ENCODE assay signal across 13 cellular contexts in the genomic region with DNA sequence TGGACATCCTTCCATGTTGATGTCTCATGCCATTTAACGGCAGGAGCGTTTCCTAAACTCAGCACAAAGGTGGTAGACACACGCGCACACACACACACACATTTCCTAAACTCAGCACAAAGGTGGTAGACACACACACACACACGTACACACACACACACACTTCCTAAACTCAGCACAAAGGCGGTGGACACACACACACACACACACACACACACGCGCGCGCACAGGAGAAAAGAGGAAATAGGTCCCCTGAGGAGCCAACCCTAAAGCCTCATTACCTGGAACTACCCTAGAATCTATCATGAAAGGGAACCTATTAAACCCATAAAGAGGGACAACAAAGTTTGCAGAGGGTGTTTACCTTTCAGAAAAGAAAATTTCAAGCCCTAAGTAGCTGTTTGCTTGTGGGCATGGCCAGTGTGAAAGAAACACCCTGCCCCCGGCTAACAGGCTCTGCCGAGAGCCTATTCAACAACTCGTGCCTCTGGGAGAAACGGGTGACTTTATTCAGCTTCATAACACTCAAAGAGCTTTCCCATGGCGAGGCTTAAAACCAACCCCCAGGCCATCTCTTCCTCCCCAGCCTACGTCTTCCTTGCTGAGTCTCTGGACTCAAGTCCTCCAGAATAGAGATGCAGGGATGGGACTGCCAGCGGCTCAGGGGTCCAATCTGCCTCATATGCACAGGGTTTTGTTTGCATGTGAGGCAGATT. TPM values are rescaled to one million over a fixed set of nuclear protein-coding genes. Genes with fewer than 3 reads are reported as not detected.
DNase-seq lines count a peak whose midpoint lies in the region; ATAC-seq and TF ChIP-seq lines count a peak whose summit lies in the region.
"Had no signal": no experiment of that assay in that cellular context is flagged by ENCODE, and none has a peak within 500 bp of the region (broad histone marks: within the 10 kb centered on the region; RNA-seq: fewer than 3 reads in every experiment).

No MANE protein-coding gene starts in this region.

- no peak overlapping the region for H2BK120ac ChIP-seq in mesenchymal stem cell (ENCODE audit: low read depth, low read length)

- H3K27me3 ChIP-seq in BE2C (no peaks in the 10 kb centered on the region), mesenchymal stem cell (ENCODE audit: control insufficient read depth in 1 of 2, insufficient read depth in 1 of 2, low read length in 2 of 2) (no peaks in the 10 kb centered on the region)
- H3K27me3 ChIP-seq: hepatocyte, uterus had no signal

- no peak overlapping the region for H2AK5ac ChIP-seq in mesenchymal stem cell (ENCODE audit: low read length, severe bottlenecking)

- H2BK15ac ChIP-seq in mesenchymal stem cell (ENCODE audit: low read depth, poor library complexity, severe bottlenecking): no peak overlapping the region

- ATAC-seq in activated T-cell treated with anti-CD3 and anti-CD28 coated beads, Interleukin-2, amount 50 U/mL, for 72 hours (replicated peaks in 1 of 2): no peak
- no peak for ATAC-seq in stimulated activated effector memory CD8-positive, alpha-beta T cell treated with anti-CD3 and anti-CD28 coated beads, Interleukin-12 subunit alpha, Interleukin-12 subunit beta, amount 100 ng/mL, for 72 hours

- H2BK12ac ChIP-seq in mesenchymal stem cell (ENCODE audit: low read length in 2 of 2): no peak overlapping the region

- H3K4me1 Mint-ChIP-seq in activated T-cell treated with anti-CD3 and anti-CD28 coated beads, Interleukin-2, amount 50 U/mL, for 24 hours (ENCODE audit: low read depth): peaks cover 14% of the 10 kb centered on the region
- H3K4me1 Mint-ChIP-seq in activated T-cell treated with anti-CD3 and anti-CD28 coated beads, Interleukin-2, amount 50 U/mL, for 72 hours (ENCODE audit: low read depth): peaks cover 18% of the 10 kb centered on the region
- peaks cover 14% of the 10 kb centered on the region for H3K4me1 Mint-ChIP-seq in activated T-helper 2 cell treated with anti-CD3 and anti-CD28 coated beads, Interferon-gamma antibody, Interleukin-2, Interleukin-4, amounts not matched to agents 10 μg/mL and 5 μg/mL and 100 μg/mL, durations not matched to agents 14 hours and 24 hours and 36 hours (ENCODE audit: low read depth)
- H3K4me1 Mint-ChIP-seq in stimulated activated effector memory CD8-positive, alpha-beta T cell treated with anti-CD3 and anti-CD28 coated beads, Interleukin-12 subunit alpha, Interleukin-12 subunit beta, amount 100 ng/mL, for 72 hours: peaks cover 7% of the 10 kb centered on the region

- H3K27me3 Mint-ChIP-seq in activated T-cell treated with anti-CD3 and anti-CD28 coated beads, Interleukin-2, amount 50 U/mL, for 24 hours: no peaks in the 10 kb centered on the region
- H3K27me3 Mint-ChIP-seq in activated T-cell treated with anti-CD3 and anti-CD28 coated beads, Interleukin-2, amount 50 U/mL, for 72 hours (ENCODE audit: low read depth): no peaks in the 10 kb centered on the region
- no peaks in the 10 kb centered on the region for H3K27me3 Mint-ChIP-seq in activated T-helper 2 cell treated with anti-CD3 and anti-CD28 coated beads, Interferon-gamma antibody, Interleukin-2, Interleukin-4, amounts not matched to agents 10 μg/mL and 5 μg/mL and 100 μg/mL, durations not matched to agents 14 hours and 24 hours and 36 hours (ENCODE audit: low read depth)

- no peak overlapping the region for H4K8ac ChIP-seq in mesenchymal stem cell (ENCODE audit: low read length)

- peak overlapping the region; percentile 75 for H3K27ac Mint-ChIP-seq in activated T-cell treated with anti-CD3 and anti-CD28 coated beads, Interleukin-2, amount 50 U/mL, for 24 hours
- no peak overlapping the region for H3K27ac Mint-ChIP-seq in activated T-cell treated with anti-CD3 and anti-CD28 coated beads, Interleukin-2, amount 50 U/mL, for 72 hours
- peak overlapping the region; percentile 5 for H3K27ac Mint-ChIP-seq in activated T-helper 2 cell treated with anti-CD3 and anti-CD28 coated beads, Interferon-gamma antibody, Interleukin-2, Interleukin-4, amounts not matched to agents 10 μg/mL and 5 μg/mL and 100 μg/mL, durations not matched to agents 14 hours and 24 hours and 36 hours
- H3K27ac Mint-ChIP-seq in stimulated activated effector memory CD8-positive, alpha-beta T cell treated with anti-CD3 and anti-CD28 coated beads, Interleukin-12 subunit alpha, Interleukin-12 subunit beta, amount 100 ng/mL, for 72 hours: peak overlapping the region; percentile 45

- H3K4me3 Mint-ChIP-seq in activated T-cell treated with anti-CD3 and anti-CD28 coated beads, Interleukin-2, amount 50 U/mL, for 24 hours: no peak overlapping the region
- no peak overlapping the region for H3K4me3 Mint-ChIP-seq in activated T-cell treated with anti-CD3 and anti-CD28 coated beads, Interleukin-2, amount 50 U/mL, for 72 hours
- H3K4me3 Mint-ChIP-seq in activated T-helper 2 cell treated with anti-CD3 and anti-CD28 coated beads, Interferon-gamma antibody, Interleukin-2, Interleukin-4, amounts not matched to agents 10 μg/mL and 5 μg/mL and 100 μg/mL, durations not matched to agents 14 hours and 24 hours and 36 hours (ENCODE audit: low read depth): no peak overlapping the region
- H3K4me3 Mint-ChIP-seq in stimulated activated effector memory CD8-positive, alpha-beta T cell treated with anti-CD3 and anti-CD28 coated beads, Interleukin-12 subunit alpha, Interleukin-12 subunit beta, amount 100 ng/mL, for 72 hours: no peak overlapping the region

- H3K4me3 ChIP-seq in BE2C (ENCODE audit: low read depth, low read length) (no peak overlapping the region), mesenchymal stem cell (ENCODE audit: insufficient read depth in 1 of 2, low read depth in 1 of 2, low read length in 2 of 2) (no peak overlapping the region)
- H3K4me3 ChIP-seq: hepatocyte, uterus had no signal

- no peak overlapping the region for H3K9ac ChIP-seq in mesenchymal stem cell (ENCODE audit: low read length)

- intact Hi-C loops in activated T-helper 2 cell treated with anti-CD3 and anti-CD28 coated beads, Interferon-gamma antibody, Interleukin-2, Interleukin-4, amounts not matched to agents 10 μg/mL and 5 μg/mL and 100 μg/mL, durations not matched to agents 14 hours and 24 hours and 36 hours (cut with micrococcal nuclease): no loop called here

- peaks cover 80% of the 10 kb centered on the region for H3K36me3 Mint-ChIP-seq in activated T-cell treated with anti-CD3 and anti-CD28 coated beads, Interleukin-2, amount 50 U/mL, for 24 hours (ENCODE audit: low read depth)
- peaks cover 1 to 6% of the 10 kb centered on the region in 2 donors for H3K36me3 Mint-ChIP-seq in activated T-cell treated with anti-CD3 and anti-CD28 coated beads, Interleukin-2, amount 50 U/mL, for 72 hours (ENCODE audit: insufficient read depth in 2 of 2)
- peaks cover 34% of the 10 kb centered on the region for H3K36me3 Mint-ChIP-seq in activated T-helper 2 cell treated with anti-CD3 and anti-CD28 coated beads, Interferon-gamma antibody, Interleukin-2, Interleukin-4, amounts not matched to agents 10 μg/mL and 5 μg/mL and 100 μg/mL, durations not matched to agents 14 hours and 24 hours and 36 hours (ENCODE audit: low read depth)
- H3K36me3 Mint-ChIP-seq in stimulated activated effector memory CD8-positive, alpha-beta T cell treated with anti-CD3 and anti-CD28 coated beads, Interleukin-12 subunit alpha, Interleukin-12 subunit beta, amount 100 ng/mL, for 72 hours: peaks cover 32% of the 10 kb centered on the region

- no peak overlapping the region for H2BK5ac ChIP-seq in mesenchymal stem cell (ENCODE audit: low read depth, low read length, poor library complexity, severe bottlenecking)

- no peak overlapping the region for H2AFZ ChIP-seq in mesenchymal stem cell (ENCODE audit: low read depth, low read length)
- H2AFZ ChIP-seq: hepatocyte had no signal

- 88% methylated on average over 15 of the region's 17 CpGs for WGBS in mesenchymal stem cell

- H4K91ac ChIP-seq in mesenchymal stem cell (ENCODE audit: low read length): no peak overlapping the region

- no peak overlapping the region for H3K18ac ChIP-seq in mesenchymal stem cell (ENCODE audit: low read depth in 1 of 2, low read length in 2 of 2)

- no peaks in the 10 kb centered on the region for H3K9me3 Mint-ChIP-seq in activated T-cell treated with anti-CD3 and anti-CD28 coated beads, Interleukin-2, amount 50 U/mL, for 24 hours
- H3K9me3 Mint-ChIP-seq in activated T-cell treated with anti-CD3 and anti-CD28 coated beads, Interleukin-2, amount 50 U/mL, for 72 hours: no peaks in the 10 kb centered on the region
- H3K9me3 Mint-ChIP-seq in activated T-helper 2 cell treated with anti-CD3 and anti-CD28 coated beads, Interferon-gamma antibody, Interleukin-2, Interleukin-4, amounts not matched to agents 10 μg/mL and 5 μg/mL and 100 μg/mL, durations not matched to agents 14 hours and 24 hours and 36 hours: no peaks in the 10 kb centered on the region
- H3K9me3 Mint-ChIP-seq in stimulated activated effector memory CD8-positive, alpha-beta T cell treated with anti-CD3 and anti-CD28 coated beads, Interleukin-12 subunit alpha, Interleukin-12 subunit beta, amount 100 ng/mL, for 72 hours: no peaks in the 10 kb centered on the region

- no peak overlapping the region for H3K4ac ChIP-seq in mesenchymal stem cell (ENCODE audit: low read depth in 1 of 2, low read length in 2 of 2)

- H3K4me2 ChIP-seq in mesenchymal stem cell (ENCODE audit: low read length, poor library complexity, severe bottlenecking): no peak overlapping the region
- H3K4me2 ChIP-seq: hepatocyte had no signal

- no peaks in the 10 kb centered on the region for H3K9me3 ChIP-seq in BE2C
- H3K9me3 ChIP-seq in mesenchymal stem cell (ENCODE audit: control insufficient read depth, low read length): no peaks in the 10 kb centered on the region
- H3K9me3 ChIP-seq: uterus had no signal

- no peaks in the 10 kb centered on the region for H3K4me1 ChIP-seq in BE2C
- peaks cover 26% of the 10 kb centered on the region for H3K4me1 ChIP-seq in mesenchymal stem cell (ENCODE audit: control insufficient read depth, insufficient read depth, low read depth, low read length)

- H3K14ac ChIP-seq in mesenchymal stem cell (ENCODE audit: low read length in 2 of 2): no peak overlapping the region

- no peaks in the 10 kb centered on the region for H3K79me1 ChIP-seq in mesenchymal stem cell (replicated peaks; ENCODE audit: low read length, poor library complexity, severe bottlenecking)

- H3K27ac ChIP-seq in mesenchymal stem cell (ENCODE audit: low read length, poor library complexity, severe bottlenecking): no peak overlapping the region
- H3K27ac ChIP-seq: hepatocyte, uterus had no signal

- no peak for DNase-seq in activated T-cell treated with anti-CD3 and anti-CD28 coated beads, Interleukin-2, amount 50 U/mL, for 24 hours
- DNase-seq in activated T-cell treated with anti-CD3 and anti-CD28 coated beads, Interleukin-2, amount 50 U/mL, for 72 hours: no peak
- DNase-seq in MV-4-11 (lab: John Stamatoyannopoulos, UW): peak; percentile 32
- no peak for DNase-seq in activated T-helper 2 cell treated with anti-CD3 and anti-CD28 coated beads, Interferon-gamma antibody, Interleukin-2, Interleukin-4, amounts not matched to agents 10 μg/mL and 5 μg/mL and 100 μg/mL, durations not matched to agents 14 hours and 24 hours and 36 hours (ENCODE audit: low spot score)
- no peak for DNase-seq in stimulated activated effector memory CD8-positive, alpha-beta T cell treated with anti-CD3 and anti-CD28 coated beads, Interleukin-12 subunit alpha, Interleukin-12 subunit beta, amount 100 ng/mL, for 72 hours (ENCODE audit: low spot score in 2 of 2)
- DNase-seq in BE2C: no peak
- DNase-seq in mesenchymal stem cell: no peak
- DNase-seq in NCI-H524 treated with DMSO at 0.1 percent for 48 hours (lab: John Stamatoyannopoulos, UW): no peak
- DNase-seq: activated gamma-delta T cell treated with Interleukin-2 at 50 U/mL for 16 hours; effector CD8-positive, alpha-beta T cell; retina; uterus had no signal

- no peak for TF ChIP-seq CTCF in BE2C (IDR thresholded peaks at IDR 0.05; ENCODE audit: low read depth, low read length)

- H3K23ac ChIP-seq in mesenchymal stem cell (ENCODE audit: low read length in 2 of 2): no peak overlapping the region

- no peaks in the 10 kb centered on the region for H3K36me3 ChIP-seq in BE2C
- H3K36me3 ChIP-seq in mesenchymal stem cell (ENCODE audit: control insufficient read depth in 1 of 2, insufficient read depth in 2 of 2, low read depth in 1 of 2, low read length in 2 of 2): peaks cover 34 to 36% of the 10 kb centered on the region in 2 experiments
- H3K36me3 ChIP-seq: uterus had no signal

RNA-seq across cellular contexts. Expression of a gene that starts 31.8 kb away (rescaled TPM):
- total RNA-seq in activated T-cell treated with anti-CD3 and anti-CD28 coated beads, Interleukin-2, amount 50 U/mL, for 72 hours: 10 to 100 TPM; 25.9 to 27.4 TPM
- total RNA-seq in activated T-helper 2 cell treated with anti-CD3 and anti-CD28 coated beads, Interferon-gamma antibody, Interleukin-2, Interleukin-4, amounts not matched to agents 10 μg/mL and 5 μg/mL and 100 μg/mL, durations not matched to agents 14 hours and 24 hours and 36 hours: 20.8 and 23.5 TPM in 2 replicates
- polyA plus RNA-seq in BE2C (2012; ENCODE audit: insufficient read depth, insufficient read length, low read depth): 0.82 TPM
- polyA plus RNA-seq in mesenchymal stem cell (2013, experiment 1 of 2): 9.5 TPM
- polyA plus RNA-seq in mesenchymal stem cell (2013, experiment 2 of 2): 9.8 TPM

RNA-seq across cellular contexts. Expression of a gene that starts 55.3 kb away (rescaled TPM):
- 10 to 100 TPM; 13.2 to 14.7 TPM for total RNA-seq in activated T-cell treated with anti-CD3 and anti-CD28 coated beads, Interleukin-2, amount 50 U/mL, for 72 hours
- total RNA-seq in activated T-helper 2 cell treated with anti-CD3 and anti-CD28 coated beads, Interferon-gamma antibody, Interleukin-2, Interleukin-4, amounts not matched to agents 10 μg/mL and 5 μg/mL and 100 μg/mL, durations not matched to agents 14 hours and 24 hours and 36 hours: 16.2 and 18.6 TPM in 2 replicates
- polyA plus RNA-seq in BE2C (2012; ENCODE audit: insufficient read depth, insufficient read length, low read depth): 17.2 TPM
- 165 TPM for polyA plus RNA-seq in mesenchymal stem cell (2013, experiment 1 of 2)
- 149 TPM for polyA plus RNA-seq in mesenchymal stem cell (2013, experiment 2 of 2)
